21 cellular contexts compared by ENCODE assay signal in the genomic region with DNA sequence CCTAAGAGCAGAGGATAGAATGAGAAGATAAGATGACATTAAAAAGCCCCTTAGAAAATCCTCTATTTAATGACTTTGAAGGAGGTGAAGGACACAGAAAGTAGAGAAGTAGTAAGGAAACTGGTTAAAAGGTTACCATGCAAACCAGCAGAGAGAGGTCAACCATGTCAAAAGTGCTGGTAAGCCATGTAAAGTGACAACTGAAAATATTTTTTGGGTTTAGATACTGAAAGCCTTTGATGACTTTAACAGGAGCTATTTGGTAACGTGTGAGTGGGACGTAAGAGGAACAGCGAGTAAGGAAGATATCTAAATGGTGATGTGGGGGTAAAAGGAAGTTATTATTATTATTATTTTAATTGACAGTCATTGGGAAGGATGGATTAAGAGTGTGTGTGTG.
"Had no signal": no experiment of that assay in that cellular context is flagged by ENCODE, and none has a peak within 500 bp of the region (broad histone marks: within the 10 kb centered on the region; RNA-seq: fewer than 3 reads in every experiment).

No MANE protein-coding gene starts in this region.

- ATAC-seq: esophagus mucosa; gastrocnemius medialis; left lobe of liver; mucosa of descending colon; naive thymus-derived CD4-positive, alpha-beta T cell; right lobe of liver had no signal

- H2AFZ ChIP-seq: neural progenitor cell, parathyroid adenoma had no signal

- H3K4me3 ChIP-seq: gastrocnemius medialis, lung, mucosa of descending colon, neural progenitor cell, right lobe of liver, thoracic aorta, tibial nerve, upper lobe of left lung had no signal

- H3K79me2 ChIP-seq: parathyroid adenoma had no signal

- H3K4me2 ChIP-seq: neural progenitor cell had no signal

- DNase-seq: effector CD8-positive, alpha-beta T cell; endodermal cell; foreskin fibroblast; gastrocnemius medialis; head of caudate nucleus; mucosa of descending colon; naive thymus-derived CD4-positive, alpha-beta T cell; right lobe of liver; small intestine; stimulated activated CD4-positive, alpha-beta T cell treated with anti-CD3 and anti-CD28 coated beads, Interleukin-15, amount 100 ng/mL, for 24 hours; stimulated activated CD4-positive, alpha-beta T cell treated with anti-CD3 and anti-CD28 coated beads, Interleukin-2, amount 100 ng/mL, for 48 hours; stimulated activated naive B cell treated with anti-CD40 and anti-IgM and Interleukin-4, amounts not matched to agents 10 μg/mL and 1 μg/mL and 100 μg/mL, for 72 hours; upper lobe of left lung had no signal

- H3K9ac ChIP-seq: neural progenitor cell, parathyroid adenoma had no signal

- H3K36me3 ChIP-seq: gastrocnemius medialis, neural progenitor cell, right lobe of liver, thoracic aorta, tibial nerve, upper lobe of left lung had no signal

- H3K27me3 ChIP-seq: gastrocnemius medialis, neural progenitor cell, right lobe of liver, tibial nerve, upper lobe of left lung had no signal

- H3K4me1 ChIP-seq: gastrocnemius medialis, parathyroid adenoma, right lobe of liver, tibial nerve, upper lobe of left lung had no signal

- H3K27ac ChIP-seq: epithelial cell of prostate, gastrocnemius medialis, neural progenitor cell, parathyroid adenoma, right lobe of liver, thoracic aorta, tibial nerve, upper lobe of left lung had no signal

- H3K9me3 ChIP-seq: gastrocnemius medialis, mucosa of descending colon, right lobe of liver, thoracic aorta, tibial nerve, upper lobe of left lung had no signal
